In the genomic region with DNA sequence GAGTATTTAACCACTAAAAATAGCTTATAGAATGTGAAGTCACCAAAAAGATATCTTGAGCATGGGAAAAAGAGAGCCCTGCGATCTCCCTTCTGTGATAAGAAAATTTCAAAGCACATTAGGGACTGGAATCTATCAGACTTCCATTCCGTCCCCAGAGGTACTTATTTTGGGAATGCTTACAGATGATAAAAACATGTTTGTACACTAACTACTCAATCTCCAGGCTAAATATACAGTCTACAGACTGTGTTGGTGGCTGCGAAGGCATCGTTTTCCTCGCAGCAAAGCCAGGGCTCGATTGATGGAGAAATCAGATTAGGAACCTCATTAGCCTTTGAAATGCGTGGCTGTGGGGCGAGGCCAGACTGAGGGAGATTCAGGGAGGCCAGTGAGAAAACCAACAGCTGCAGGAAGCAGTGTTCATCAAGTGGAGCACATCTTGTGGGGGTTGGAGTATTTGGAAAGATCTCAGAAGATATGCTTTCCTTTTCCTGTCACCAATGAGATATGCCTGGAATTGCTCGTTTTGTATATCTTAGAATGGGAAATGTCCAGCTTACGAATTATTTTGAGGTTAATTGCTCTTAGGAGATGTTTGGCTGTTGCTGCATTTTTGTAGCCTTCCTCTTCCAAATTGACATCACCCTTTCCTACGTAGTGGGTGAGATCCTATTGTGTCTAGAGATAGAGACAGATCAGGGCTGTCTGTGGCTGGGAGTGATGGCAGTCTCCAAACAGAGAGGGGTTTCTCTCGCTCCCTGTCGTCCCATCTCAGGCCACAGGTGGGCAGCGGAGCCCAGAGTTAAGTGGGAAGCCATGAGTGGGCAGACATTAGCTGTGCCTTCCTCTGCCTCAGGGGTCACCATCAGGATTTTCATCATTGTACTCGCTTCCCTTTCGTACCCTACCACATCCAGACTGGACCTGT, we compare ENCODE assay signal across 9 cellular contexts.
A peak's percentile ranks its signal among the peaks of the same experiment; 100 is the strongest.
DNase-seq lines count a peak whose midpoint lies in the region; ATAC-seq and TF ChIP-seq lines count a peak whose summit lies in the region.
"Had no signal": no experiment of that assay in that cellular context is flagged by ENCODE, and none has a peak within 500 bp of the region (broad histone marks: within the 10 kb centered on the region; RNA-seq: fewer than 3 reads in every experiment).

No MANE protein-coding gene starts in this region.

- TF ChIP-seq POLR2A in vagina (IDR thresholded peaks at IDR 0.05): no peak

- POLR2A ChIA-PET in Caco-2 (lab: Charles Lee) (no interaction called here), T-cell (lab: Charles Lee) (no interaction called here)

- TF ChIP-seq CTCF in Caco-2 (IDR thresholded peaks at IDR 0.05; ENCODE audit: insufficient read depth in 1 of 2, low read depth in 1 of 2, low read length in 1 of 2, severe bottlenecking in 1 of 2, unreplicated experiment in 1 of 2): peak; percentile 26 to 31
- no peak for TF ChIP-seq CTCF in endothelial cell (IDR thresholded peaks at IDR 0.05; ENCODE audit: unreplicated experiment)
- TF ChIP-seq CTCF in osteocyte (IDR thresholded peaks at IDR 0.05): peak; percentile 62
- no peak for TF ChIP-seq CTCF in vagina (IDR thresholded peaks at IDR 0.05)

- peaks cover 5% of the 10 kb centered on the region for H3K4me1 Mint-ChIP-seq in Caco-2 (ENCODE audit: low read depth, unreplicated experiment)
- H3K4me1 Mint-ChIP-seq in endothelial cell (ENCODE audit: unreplicated experiment): peaks cover 6% of the 10 kb centered on the region
- H3K4me1 Mint-ChIP-seq in osteocyte (ENCODE audit: unreplicated experiment): peaks cover 10% of the 10 kb centered on the region
- no peaks in the 10 kb centered on the region for H3K4me1 Mint-ChIP-seq in T-cell
- H3K4me1 Mint-ChIP-seq: activated B cell treated with CpG ODN at 0.5 μM for 24 hours had no signal

- H3K4me3 ChIP-seq in Caco-2 (ENCODE audit: low read depth, low read length) (no peak overlapping the region), vagina (no peak overlapping the region)

- H3K27me3 ChIP-seq in Caco-2 (replicated peaks; ENCODE audit: control insufficient read depth, insufficient read depth, low read length): no peaks in the 10 kb centered on the region
- no peaks in the 10 kb centered on the region for H3K27me3 ChIP-seq in vagina

- H3K4me3 Mint-ChIP-seq in Caco-2 (ENCODE audit: unreplicated experiment) (no peak overlapping the region), endothelial cell (ENCODE audit: unreplicated experiment) (no peak overlapping the region), osteocyte (ENCODE audit: unreplicated experiment) (no peak overlapping the region), T-cell (no peak overlapping the region)
- H3K4me3 Mint-ChIP-seq: activated B cell treated with CpG ODN at 0.5 μM for 24 hours had no signal

- H3K36me3 Mint-ChIP-seq in Caco-2 (ENCODE audit: insufficient read depth, unreplicated experiment) (no peaks in the 10 kb centered on the region), endothelial cell (ENCODE audit: low read depth, unreplicated experiment) (no peaks in the 10 kb centered on the region), osteocyte (ENCODE audit: unreplicated experiment) (no peaks in the 10 kb centered on the region), T-cell (no peaks in the 10 kb centered on the region)

- DNase-seq in Caco-2 (peak in 1 of 2 experiments; percentile 42), NCI-H526 treated with DMSO at 0.1 percent for 48 hours (lab: John Stamatoyannopoulos, UW) (peak; percentile 10), endothelial cell (ENCODE audit: low spot score) (peak; percentile 66), osteocyte (ENCODE audit: extremely low spot score, unreplicated experiment) (no peak), RPMI8226 (no peak), vagina (ENCODE audit: extremely low spot score in 2 of 2) (no peak), T-cell (no peak)
- DNase-seq: activated B cell treated with CpG ODN at 0.5 μM for 24 hours had no signal

- H3K36me3 ChIP-seq in Caco-2 (ENCODE audit: control insufficient read depth, insufficient read depth, low read length) (no peaks in the 10 kb centered on the region), vagina (no peaks in the 10 kb centered on the region)

- intact Hi-C loops in Caco-2 (cut with micrococcal nuclease; ENCODE audit: unreplicated experiment) (no loop called here), vagina (cut with DNase I) (no loop called here)

- no peak overlapping the region for H3K27ac ChIP-seq in vagina

- H3K9me3 Mint-ChIP-seq in Caco-2 (ENCODE audit: unreplicated experiment) (no peaks in the 10 kb centered on the region), endothelial cell (ENCODE audit: unreplicated experiment) (no peaks in the 10 kb centered on the region), osteocyte (ENCODE audit: unreplicated experiment) (peaks cover 7% of the 10 kb centered on the region), T-cell (peaks cover 0 to 26% (median 8%) of the 10 kb centered on the region in 3 donors)

- H3K4me1 ChIP-seq in Caco-2 (no peaks in the 10 kb centered on the region), vagina (no peaks in the 10 kb centered on the region)

- no peaks in the 10 kb centered on the region for H3K9me3 ChIP-seq in Caco-2
- no peaks in the 10 kb centered on the region for H3K9me3 ChIP-seq in vagina

- CTCF ChIA-PET in Caco-2 (lab: Charles Lee): interaction anchor here (0.5 kb wide), 1 partner anchor 468 kb away, joined by 5 read pairs; no protein-coding TSS in a partner anchor
- CTCF ChIA-PET in T-cell (lab: Charles Lee): no interaction called here

- ATAC-seq in HG02759 (IDR thresholded peaks at IDR 0.05; ENCODE audit: unreplicated experiment) (no peak), T-cell (replicated peaks in 1 of 4) (no peak)

- no TSS peak for BruUV-seq in Caco-2 (replicated peaks; lab: Mats Ljungman, UMichigan)

- H3K27ac Mint-ChIP-seq in Caco-2 (ENCODE audit: unreplicated experiment) (no peak overlapping the region), endothelial cell (ENCODE audit: unreplicated experiment) (no peak overlapping the region), osteocyte (ENCODE audit: unreplicated experiment) (no peak overlapping the region), T-cell (no peak overlapping the region)
- H3K27ac Mint-ChIP-seq: activated B cell treated with CpG ODN at 0.5 μM for 24 hours had no signal

- peaks cover 5% of the 10 kb centered on the region for H3K27me3 Mint-ChIP-seq in Caco-2 (ENCODE audit: insufficient read depth, unreplicated experiment)
- H3K27me3 Mint-ChIP-seq in endothelial cell (ENCODE audit: unreplicated experiment): peaks cover 3% of the 10 kb centered on the region
- H3K27me3 Mint-ChIP-seq in osteocyte (ENCODE audit: unreplicated experiment): no peaks in the 10 kb centered on the region
- H3K27me3 Mint-ChIP-seq in T-cell: no peaks in the 10 kb centered on the region
- H3K27me3 Mint-ChIP-seq: activated B cell treated with CpG ODN at 0.5 μM for 24 hours had no signal

Comparison
In these comparisons a context has a peak if more than half of its experiments do, and no peak if none do; other contexts are left out.
1. DNase-seq: peak in NCI-H526 treated with DMSO at 0.1 percent for 48 hours (single experiment) and endothelial cell (single experiment); none in osteocyte (single experiment), RPMI8226 (single experiment), vagina (0 of 2) and T-cell (0 of 34).
2. CTCF ChIP-seq: peak in Caco-2 (2 of 2) and osteocyte (single experiment); none in endothelial cell (single experiment) and vagina (0 of 3).